Comparison of ENCODE assay signal across 21 cellular contexts in genomic region chr3:156201411-156202405, GRCh38.
DNase-seq lines count a peak whose midpoint lies in the region; ATAC-seq, FAIRE-seq and TF ChIP-seq lines count a peak whose summit lies in the region.
"Had no signal": no experiment of that assay in that cellular context is flagged by ENCODE, and none has a peak within 500 bp of the region (broad histone marks: within the 10 kb centered on the region; RNA-seq: fewer than 3 reads in every experiment).

No MANE protein-coding gene starts in this region.

- H3K9me3 ChIP-seq in esophagus muscularis mucosa: no peaks in the 10 kb centered on the region

- H3K27ac ChIP-seq in esophagus muscularis mucosa (replicated peaks in 1 of 4): no peak overlapping the region

- peak; percentile 43 for DNase-seq in DMS79 treated with DMSO at 0.1 percent for 48 hours (lab: John Stamatoyannopoulos, UW)
- DNase-seq in bronchial epithelial cell (ENCODE audit: low read depth): peak; percentile 37
- DNase-seq in kidney glomerular epithelial cell (lab: John Stamatoyannopoulos, UW): peak; percentile 7
- no peak for DNase-seq in stimulated activated effector memory CD8-positive, alpha-beta T cell treated with anti-CD3 and anti-CD28 coated beads, Interleukin-12 subunit alpha, Interleukin-12 subunit beta, amount 100 ng/mL, for 72 hours (ENCODE audit: low spot score in 2 of 2)
- DNase-seq in DMS53 treated with DMSO at 0.1 percent for 48 hours (lab: John Stamatoyannopoulos, UW; ENCODE audit: unreplicated experiment): no peak
- DNase-seq in esophagus muscularis mucosa (ENCODE audit: extremely low spot score): no peak
- DNase-seq: AML-193; C1 segment of cervical spinal cord; CD8-positive, alpha-beta T cell; EL; GF-D8; MM.1S; NCI-H1092; NCI-H1436; NCI-H187 treated with DMSO at 0.1 percent for 48 hours; NCI-H2107; NK-92 treated with Interleukin-12 subunit alpha and Interleukin-12 subunit beta, amount 100 ng/mL, for 24 hours had no signal

- FAIRE-seq in bronchial epithelial cell (lab: Jason Lieb, UNC): peak; percentile 13
- FAIRE-seq: H54, K562 had no signal

- WGBS in esophagus muscularis mucosa: 87% methylated on average over 8 of the region's 8 CpGs

- TF ChIP-seq CTCF in bronchial epithelial cell (IDR thresholded peaks at IDR 0.05; ENCODE audit: insufficient read depth, low read length, severe bottlenecking) (no peak), esophagus muscularis mucosa (IDR thresholded peaks at IDR 0.05) (no peak)

- H3K27me3 ChIP-seq in bronchial epithelial cell (ENCODE audit: control insufficient read depth, insufficient read depth, low read length) (no peaks in the 10 kb centered on the region), esophagus muscularis mucosa (no peaks in the 10 kb centered on the region)

- H3K27ac Mint-ChIP-seq in stimulated activated effector memory CD8-positive, alpha-beta T cell treated with anti-CD3 and anti-CD28 coated beads, Interleukin-12 subunit alpha, Interleukin-12 subunit beta, amount 100 ng/mL, for 72 hours: no peak overlapping the region
- H3K27ac Mint-ChIP-seq: CD8-positive, alpha-beta T cell had no signal

- H3K36me3 ChIP-seq in bronchial epithelial cell (ENCODE audit: control insufficient read depth, insufficient read depth, low read length) (no peaks in the 10 kb centered on the region), esophagus muscularis mucosa (no peaks in the 10 kb centered on the region)

- intact Hi-C loops in esophagus muscularis mucosa (cut with DNase I): no loop called here

- no peak overlapping the region for H3K4me3 Mint-ChIP-seq in stimulated activated effector memory CD8-positive, alpha-beta T cell treated with anti-CD3 and anti-CD28 coated beads, Interleukin-12 subunit alpha, Interleukin-12 subunit beta, amount 100 ng/mL, for 72 hours
- H3K4me3 Mint-ChIP-seq: CD8-positive, alpha-beta T cell had no signal

- TF ChIP-seq POLR2A in esophagus muscularis mucosa (IDR thresholded peaks at IDR 0.05; ENCODE audit: low read depth): no peak

- TF ChIP-seq EP300 in esophagus muscularis mucosa (IDR thresholded peaks at IDR 0.05): no peak

- no peaks in the 10 kb centered on the region for H3K4me1 Mint-ChIP-seq in stimulated activated effector memory CD8-positive, alpha-beta T cell treated with anti-CD3 and anti-CD28 coated beads, Interleukin-12 subunit alpha, Interleukin-12 subunit beta, amount 100 ng/mL, for 72 hours

- H3K4me1 ChIP-seq in esophagus muscularis mucosa: no peaks in the 10 kb centered on the region

- ATAC-seq in stimulated activated effector memory CD8-positive, alpha-beta T cell treated with anti-CD3 and anti-CD28 coated beads, Interleukin-12 subunit alpha, Interleukin-12 subunit beta, amount 100 ng/mL, for 72 hours: peak; percentile 36
- ATAC-seq in GM18498 (IDR thresholded peaks at IDR 0.05; ENCODE audit: unreplicated experiment) (no peak), GM19397 (IDR thresholded peaks at IDR 0.05; ENCODE audit: unreplicated experiment) (no peak)
- ATAC-seq: CD8-positive, alpha-beta T cell; K562 had no signal

- H3K36me3 Mint-ChIP-seq in stimulated activated effector memory CD8-positive, alpha-beta T cell treated with anti-CD3 and anti-CD28 coated beads, Interleukin-12 subunit alpha, Interleukin-12 subunit beta, amount 100 ng/mL, for 72 hours: no peaks in the 10 kb centered on the region
- H3K36me3 Mint-ChIP-seq: CD8-positive, alpha-beta T cell had no signal

- H3K4me3 ChIP-seq in bronchial epithelial cell (ENCODE audit: low read depth, low read length) (no peak overlapping the region), esophagus muscularis mucosa (no peak overlapping the region)
- H3K4me3 ChIP-seq: K562 had no signal

- H3K9me3 Mint-ChIP-seq in stimulated activated effector memory CD8-positive, alpha-beta T cell treated with anti-CD3 and anti-CD28 coated beads, Interleukin-12 subunit alpha, Interleukin-12 subunit beta, amount 100 ng/mL, for 72 hours: no peaks in the 10 kb centered on the region
- H3K9me3 Mint-ChIP-seq: CD8-positive, alpha-beta T cell had no signal

Comparison
In these comparisons a context has a peak if more than half of its experiments do, and no peak if none do; other contexts are left out.
1. DNase-seq: peak in DMS79 treated with DMSO at 0.1 percent for 48 hours (single experiment), bronchial epithelial cell (single experiment) and kidney glomerular epithelial cell (single experiment); none in stimulated activated effector memory CD8-positive, alpha-beta T cell treated with anti-CD3 and anti-CD28 coated beads, Interleukin-12 subunit alpha, Interleukin-12 subunit beta, amount 100 ng/mL, for 72 hours (0 of 2), DMS53 treated with DMSO at 0.1 percent for 48 hours (single experiment) and esophagus muscularis mucosa (single experiment).